Comparison of ENCODE assay signal across 1 cellular context in the genomic region with DNA sequence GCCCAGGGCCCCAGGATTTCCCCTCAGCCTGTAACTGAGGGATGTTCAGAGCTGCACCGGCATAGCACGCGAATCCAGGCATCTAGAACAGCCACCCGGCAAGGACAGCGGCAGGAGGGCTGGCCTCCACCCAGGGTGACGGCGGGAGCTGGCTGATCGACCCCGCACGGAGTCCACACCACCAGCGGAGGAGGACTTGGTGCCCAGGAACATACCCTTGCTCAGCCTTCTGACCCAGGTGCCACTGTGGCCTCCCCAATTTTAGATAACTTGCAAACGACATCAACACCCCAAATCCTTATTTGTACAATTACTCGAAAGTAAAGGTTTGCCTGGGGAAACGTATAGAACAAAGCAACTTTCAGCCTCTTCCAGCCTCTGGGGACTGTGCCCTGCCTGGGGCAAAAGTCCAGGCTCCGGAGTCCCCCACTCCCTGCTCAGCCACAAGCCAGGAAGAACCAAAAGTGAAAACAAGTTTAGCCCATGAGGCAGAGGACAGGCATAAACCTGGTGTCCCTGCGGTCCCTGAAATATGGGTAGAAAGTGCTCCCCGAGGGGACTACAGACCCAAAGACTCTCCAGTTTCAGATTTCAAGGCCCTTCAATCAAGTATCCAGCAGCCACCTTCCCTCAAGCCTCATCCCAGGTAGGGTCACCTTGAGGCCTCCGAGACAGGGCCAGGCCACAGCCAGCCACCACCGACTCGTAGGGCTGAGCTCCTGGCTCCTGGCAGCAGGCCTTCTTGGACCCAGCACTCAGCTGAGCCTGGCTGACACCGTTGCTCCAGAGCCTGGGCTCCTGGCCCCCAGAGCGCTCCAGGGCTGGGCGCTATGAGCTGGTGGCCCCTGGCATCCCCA.
TF ChIP-seq lines count a peak whose summit lies in the region.

No MANE protein-coding gene starts in this region.

TF ChIP-seq in HepG2, 621 proteins besides CTCF, POLR2A, EP300 and RAD21 (continued from another document and continues in another):
- TF ChIP-seq, protein P1, sequence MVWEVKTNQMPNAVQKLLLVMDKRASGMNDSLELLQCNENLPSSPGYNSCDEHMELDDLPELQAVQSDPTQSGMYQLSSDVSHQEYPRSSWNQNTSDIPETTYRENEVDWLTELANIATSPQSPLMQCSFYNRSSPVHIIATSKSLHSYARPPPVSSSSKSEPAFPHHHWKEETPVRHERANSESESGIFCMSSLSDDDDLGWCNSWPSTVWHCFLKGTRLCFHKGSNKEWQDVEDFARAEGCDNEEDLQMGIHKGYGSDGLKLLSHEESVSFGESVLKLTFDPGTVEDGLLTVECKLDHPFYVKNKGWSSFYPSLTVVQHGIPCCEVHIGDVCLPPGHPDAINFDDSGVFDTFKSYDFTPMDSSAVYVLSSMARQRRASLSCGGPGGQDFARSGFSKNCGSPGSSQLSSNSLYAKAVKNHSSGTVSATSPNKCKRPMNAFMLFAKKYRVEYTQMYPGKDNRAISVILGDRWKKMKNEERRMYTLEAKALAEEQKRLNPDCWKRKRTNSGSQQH (CRISPR knock-in tag; IDR thresholded peaks at IDR 0.05; ENCODE audit: low read depth): no peak
- peak; percentile 63 for TF ChIP-seq ZFX (CRISPR knock-in tag; IDR thresholded peaks at IDR 0.05; ENCODE audit: low read depth)
- TF ChIP-seq, protein P2, sequence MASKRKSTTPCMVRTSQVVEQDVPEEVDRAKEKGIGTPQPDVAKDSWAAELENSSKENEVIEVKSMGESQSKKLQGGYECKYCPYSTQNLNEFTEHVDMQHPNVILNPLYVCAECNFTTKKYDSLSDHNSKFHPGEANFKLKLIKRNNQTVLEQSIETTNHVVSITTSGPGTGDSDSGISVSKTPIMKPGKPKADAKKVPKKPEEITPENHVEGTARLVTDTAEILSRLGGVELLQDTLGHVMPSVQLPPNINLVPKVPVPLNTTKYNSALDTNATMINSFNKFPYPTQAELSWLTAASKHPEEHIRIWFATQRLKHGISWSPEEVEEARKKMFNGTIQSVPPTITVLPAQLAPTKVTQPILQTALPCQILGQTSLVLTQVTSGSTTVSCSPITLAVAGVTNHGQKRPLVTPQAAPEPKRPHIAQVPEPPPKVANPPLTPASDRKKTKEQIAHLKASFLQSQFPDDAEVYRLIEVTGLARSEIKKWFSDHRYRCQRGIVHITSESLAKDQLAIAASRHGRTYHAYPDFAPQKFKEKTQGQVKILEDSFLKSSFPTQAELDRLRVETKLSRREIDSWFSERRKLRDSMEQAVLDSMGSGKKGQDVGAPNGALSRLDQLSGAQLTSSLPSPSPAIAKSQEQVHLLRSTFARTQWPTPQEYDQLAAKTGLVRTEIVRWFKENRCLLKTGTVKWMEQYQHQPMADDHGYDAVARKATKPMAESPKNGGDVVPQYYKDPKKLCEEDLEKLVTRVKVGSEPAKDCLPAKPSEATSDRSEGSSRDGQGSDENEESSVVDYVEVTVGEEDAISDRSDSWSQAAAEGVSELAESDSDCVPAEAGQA (IDR thresholded peaks at IDR 0.05; ENCODE audit: low read depth): no peak
- TF ChIP-seq, protein P2 (CRISPR knock-in tag; IDR thresholded peaks at IDR 0.05; ENCODE audit: borderline replicate concordance): no peak
- no peak for TF ChIP-seq GLI4 (CRISPR knock-in tag; IDR thresholded peaks at IDR 0.05; ENCODE audit: borderline replicate concordance)
- TF ChIP-seq, protein P3, sequence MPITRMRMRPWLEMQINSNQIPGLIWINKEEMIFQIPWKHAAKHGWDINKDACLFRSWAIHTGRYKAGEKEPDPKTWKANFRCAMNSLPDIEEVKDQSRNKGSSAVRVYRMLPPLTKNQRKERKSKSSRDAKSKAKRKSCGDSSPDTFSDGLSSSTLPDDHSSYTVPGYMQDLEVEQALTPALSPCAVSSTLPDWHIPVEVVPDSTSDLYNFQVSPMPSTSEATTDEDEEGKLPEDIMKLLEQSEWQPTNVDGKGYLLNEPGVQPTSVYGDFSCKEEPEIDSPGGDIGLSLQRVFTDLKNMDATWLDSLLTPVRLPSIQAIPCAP (CRISPR knock-in tag; IDR thresholded peaks at IDR 0.05; ENCODE audit: low read depth): 0 out of 2 replicates have a peak, but pooled peaks have one; percentile 62
- TF ChIP-seq, protein P4, sequence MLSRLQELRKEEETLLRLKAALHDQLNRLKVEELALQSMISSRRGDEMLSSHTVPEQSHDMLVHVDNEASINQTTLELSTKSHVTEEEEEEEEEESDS (CRISPR knock-in tag; IDR thresholded peaks at IDR 0.05; ENCODE audit: borderline replicate concordance): no peak
- no peak for TF ChIP-seq SP2 (CRISPR knock-in tag; IDR thresholded peaks at IDR 0.05)
- TF ChIP-seq, protein P5, sequence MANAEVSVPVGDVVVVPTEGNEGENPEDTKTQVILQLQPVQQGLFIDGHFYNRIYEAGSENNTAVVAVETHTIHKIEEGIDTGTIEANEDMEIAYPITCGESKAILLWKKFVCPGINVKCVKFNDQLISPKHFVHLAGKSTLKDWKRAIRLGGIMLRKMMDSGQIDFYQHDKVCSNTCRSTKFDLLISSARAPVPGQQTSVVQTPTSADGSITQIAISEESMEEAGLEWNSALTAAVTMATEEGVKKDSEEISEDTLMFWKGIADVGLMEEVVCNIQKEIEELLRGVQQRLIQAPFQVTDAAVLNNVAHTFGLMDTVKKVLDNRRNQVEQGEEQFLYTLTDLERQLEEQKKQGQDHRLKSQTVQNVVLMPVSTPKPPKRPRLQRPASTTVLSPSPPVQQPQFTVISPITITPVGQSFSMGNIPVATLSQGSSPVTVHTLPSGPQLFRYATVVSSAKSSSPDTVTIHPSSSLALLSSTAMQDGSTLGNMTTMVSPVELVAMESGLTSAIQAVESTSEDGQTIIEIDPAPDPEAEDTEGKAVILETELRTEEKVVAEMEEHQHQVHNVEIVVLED (CRISPR knock-in tag; IDR thresholded peaks at IDR 0.05; ENCODE audit: borderline replicate concordance): peak; percentile 55; the same call in 1 of the 2 replicates
- TF ChIP-seq ZNF230 (CRISPR knock-in tag; IDR thresholded peaks at IDR 0.05): 0 out of 2 replicates have a peak, but pooled peaks have one; percentile 10
- TF ChIP-seq MTA1 (CRISPR knock-in tag; IDR thresholded peaks at IDR 0.05; ENCODE audit: borderline replicate concordance): peak; percentile 85; the same call in 1 of the 2 replicates
- no peak for TF ChIP-seq MLLT10 (CRISPR knock-in tag; IDR thresholded peaks at IDR 0.05)
- TF ChIP-seq, protein P6, sequence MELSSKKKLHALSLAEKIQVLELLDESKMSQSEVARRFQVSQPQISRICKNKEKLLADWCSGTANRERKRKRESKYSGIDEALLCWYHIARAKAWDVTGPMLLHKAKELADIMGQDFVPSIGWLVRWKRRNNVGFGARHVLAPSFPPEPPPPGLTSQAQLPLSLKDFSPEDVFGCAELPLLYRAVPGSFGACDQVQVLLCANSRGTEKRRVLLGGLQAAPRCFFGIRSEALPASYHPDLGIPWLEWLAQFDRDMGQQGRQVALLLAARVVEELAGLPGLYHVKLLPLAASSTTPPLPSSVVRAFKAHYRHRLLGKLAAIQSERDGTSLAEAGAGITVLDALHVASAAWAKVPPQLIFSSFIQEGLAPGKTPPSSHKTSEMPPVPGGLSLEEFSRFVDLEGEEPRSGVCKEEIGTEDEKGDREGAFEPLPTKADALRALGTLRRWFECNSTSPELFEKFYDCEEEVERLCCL (CRISPR knock-in tag; IDR thresholded peaks at IDR 0.05; ENCODE audit: borderline replicate concordance): no peak
- no peak for TF ChIP-seq SIN3A (IDR thresholded peaks at IDR 0.05; ENCODE audit: borderline replicate concordance, low read depth, low read length)
- no peak for TF ChIP-seq ZSCAN12 (CRISPR knock-in tag; IDR thresholded peaks at IDR 0.05)
- TF ChIP-seq, protein P7, sequence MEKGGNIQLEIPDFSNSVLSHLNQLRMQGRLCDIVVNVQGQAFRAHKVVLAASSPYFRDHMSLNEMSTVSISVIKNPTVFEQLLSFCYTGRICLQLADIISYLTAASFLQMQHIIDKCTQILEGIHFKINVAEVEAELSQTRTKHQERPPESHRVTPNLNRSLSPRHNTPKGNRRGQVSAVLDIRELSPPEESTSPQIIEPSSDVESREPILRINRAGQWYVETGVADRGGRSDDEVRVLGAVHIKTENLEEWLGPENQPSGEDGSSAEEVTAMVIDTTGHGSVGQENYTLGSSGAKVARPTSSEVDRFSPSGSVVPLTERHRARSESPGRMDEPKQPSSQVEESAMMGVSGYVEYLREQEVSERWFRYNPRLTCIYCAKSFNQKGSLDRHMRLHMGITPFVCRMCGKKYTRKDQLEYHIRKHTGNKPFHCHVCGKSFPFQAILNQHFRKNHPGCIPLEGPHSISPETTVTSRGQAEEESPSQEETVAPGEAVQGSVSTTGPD (CRISPR knock-in tag; IDR thresholded peaks at IDR 0.05): peak; percentile 6; the same call in 1 of the 2 replicates
- TF ChIP-seq ZNF619 (CRISPR knock-in tag; IDR thresholded peaks at IDR 0.05): 0 out of 2 replicates have a peak, but pooled peaks have one; percentile 51
- TF ChIP-seq, protein P8, sequence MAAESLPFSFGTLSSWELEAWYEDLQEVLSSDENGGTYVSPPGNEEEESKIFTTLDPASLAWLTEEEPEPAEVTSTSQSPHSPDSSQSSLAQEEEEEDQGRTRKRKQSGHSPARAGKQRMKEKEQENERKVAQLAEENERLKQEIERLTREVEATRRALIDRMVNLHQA (CRISPR knock-in tag; IDR thresholded peaks at IDR 0.05): no peak
- TF ChIP-seq, protein P9, sequence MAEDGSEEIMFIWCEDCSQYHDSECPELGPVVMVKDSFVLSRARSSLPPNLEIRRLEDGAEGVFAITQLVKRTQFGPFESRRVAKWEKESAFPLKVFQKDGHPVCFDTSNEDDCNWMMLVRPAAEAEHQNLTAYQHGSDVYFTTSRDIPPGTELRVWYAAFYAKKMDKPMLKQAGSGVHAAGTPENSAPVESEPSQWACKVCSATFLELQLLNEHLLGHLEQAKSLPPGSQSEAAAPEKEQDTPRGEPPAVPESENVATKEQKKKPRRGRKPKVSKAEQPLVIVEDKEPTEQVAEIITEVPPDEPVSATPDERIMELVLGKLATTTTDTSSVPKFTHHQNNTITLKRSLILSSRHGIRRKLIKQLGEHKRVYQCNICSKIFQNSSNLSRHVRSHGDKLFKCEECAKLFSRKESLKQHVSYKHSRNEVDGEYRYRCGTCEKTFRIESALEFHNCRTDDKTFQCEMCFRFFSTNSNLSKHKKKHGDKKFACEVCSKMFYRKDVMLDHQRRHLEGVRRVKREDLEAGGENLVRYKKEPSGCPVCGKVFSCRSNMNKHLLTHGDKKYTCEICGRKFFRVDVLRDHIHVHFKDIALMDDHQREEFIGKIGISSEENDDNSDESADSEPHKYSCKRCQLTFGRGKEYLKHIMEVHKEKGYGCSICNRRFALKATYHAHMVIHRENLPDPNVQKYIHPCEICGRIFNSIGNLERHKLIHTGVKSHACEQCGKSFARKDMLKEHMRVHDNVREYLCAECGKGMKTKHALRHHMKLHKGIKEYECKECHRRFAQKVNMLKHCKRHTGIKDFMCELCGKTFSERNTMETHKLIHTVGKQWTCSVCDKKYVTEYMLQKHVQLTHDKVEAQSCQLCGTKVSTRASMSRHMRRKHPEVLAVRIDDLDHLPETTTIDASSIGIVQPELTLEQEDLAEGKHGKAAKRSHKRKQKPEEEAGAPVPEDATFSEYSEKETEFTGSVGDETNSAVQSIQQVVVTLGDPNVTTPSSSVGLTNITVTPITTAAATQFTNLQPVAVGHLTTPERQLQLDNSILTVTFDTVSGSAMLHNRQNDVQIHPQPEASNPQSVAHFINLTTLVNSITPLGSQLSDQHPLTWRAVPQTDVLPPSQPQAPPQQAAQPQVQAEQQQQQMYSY (CRISPR knock-in tag; IDR thresholded peaks at IDR 0.05): peak; percentile 60; the same call in 1 of the 2 replicates
- no peak for TF ChIP-seq TGIF2 (CRISPR knock-in tag; IDR thresholded peaks at IDR 0.05)
- no peak for TF ChIP-seq ARHGAP35 (CRISPR knock-in tag; IDR thresholded peaks at IDR 0.05; ENCODE audit: borderline replicate concordance)
- peak; percentile 75; the same call in 1 of the 2 replicates for TF ChIP-seq ZBTB38 (CRISPR knock-in tag; IDR thresholded peaks at IDR 0.05)
- no peak for TF ChIP-seq SATB2 (CRISPR knock-in tag; IDR thresholded peaks at IDR 0.05)
- TF ChIP-seq FOSL2 (CRISPR knock-in tag; IDR thresholded peaks at IDR 0.05): no peak
- no peak for TF ChIP-seq ZMYM2 (CRISPR knock-in tag; IDR thresholded peaks at IDR 0.05)
- TF ChIP-seq, protein P10, sequence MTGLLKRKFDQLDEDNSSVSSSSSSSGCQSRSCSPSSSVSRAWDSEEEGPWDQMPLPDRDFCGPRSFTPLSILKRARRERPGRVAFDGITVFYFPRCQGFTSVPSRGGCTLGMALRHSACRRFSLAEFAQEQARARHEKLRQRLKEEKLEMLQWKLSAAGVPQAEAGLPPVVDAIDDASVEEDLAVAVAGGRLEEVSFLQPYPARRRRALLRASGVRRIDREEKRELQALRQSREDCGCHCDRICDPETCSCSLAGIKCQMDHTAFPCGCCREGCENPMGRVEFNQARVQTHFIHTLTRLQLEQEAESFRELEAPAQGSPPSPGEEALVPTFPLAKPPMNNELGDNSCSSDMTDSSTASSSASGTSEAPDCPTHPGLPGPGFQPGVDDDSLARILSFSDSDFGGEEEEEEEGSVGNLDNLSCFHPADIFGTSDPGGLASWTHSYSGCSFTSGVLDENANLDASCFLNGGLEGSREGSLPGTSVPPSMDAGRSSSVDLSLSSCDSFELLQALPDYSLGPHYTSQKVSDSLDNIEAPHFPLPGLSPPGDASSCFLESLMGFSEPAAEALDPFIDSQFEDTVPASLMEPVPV (CRISPR knock-in tag; IDR thresholded peaks at IDR 0.05): peak; percentile 67; the same call in 1 of the 2 replicates
- TF ChIP-seq ZNF772 (CRISPR knock-in tag; IDR thresholded peaks at IDR 0.05): no peak; the same call in 1 of the 2 replicates
- no peak for TF ChIP-seq ZNF354B (CRISPR knock-in tag; IDR thresholded peaks at IDR 0.05)
